7 cellular contexts compared by ENCODE assay signal in genomic region chr21:40788635-40789034, GRCh38. TPM values are rescaled to one million over a fixed set of nuclear protein-coding genes. Genes with fewer than 3 reads are reported as not detected.
"Had no signal": no experiment of that assay in that cellular context is flagged by ENCODE, and none has a peak within 500 bp of the region (broad histone marks: within the 10 kb centered on the region; RNA-seq: fewer than 3 reads in every experiment).

No MANE protein-coding gene starts in this region.

- DNase-seq: KBM-7, KG1 had no signal

- FAIRE-seq: HTR-8/SVneo had no signal

- H3K9ac ChIP-seq: KMS-11 had no signal

- H3K36me3 Mint-ChIP-seq: IgD-negative memory B cell had no signal

- H3K27ac ChIP-seq: HL-60, KMS-11 had no signal

- H3K4me2 ChIP-seq: KMS-11 had no signal

- H3K27me3 Mint-ChIP-seq: IgD-negative memory B cell had no signal

- H3K4me1 Mint-ChIP-seq: IgD-negative memory B cell had no signal

- H3K27ac Mint-ChIP-seq: IgD-negative memory B cell had no signal

- H3K4me3 Mint-ChIP-seq: IgD-negative memory B cell had no signal

RNA-seq across cellular contexts. Expression of gene DSCAM, which starts 58.3 kb away (rescaled TPM):
- total RNA-seq: HT-29 had no signal
- polyA plus RNA-seq: IgD-negative memory B cell had no signal
